18 cellular contexts compared by ENCODE assay signal in the genomic region with DNA sequence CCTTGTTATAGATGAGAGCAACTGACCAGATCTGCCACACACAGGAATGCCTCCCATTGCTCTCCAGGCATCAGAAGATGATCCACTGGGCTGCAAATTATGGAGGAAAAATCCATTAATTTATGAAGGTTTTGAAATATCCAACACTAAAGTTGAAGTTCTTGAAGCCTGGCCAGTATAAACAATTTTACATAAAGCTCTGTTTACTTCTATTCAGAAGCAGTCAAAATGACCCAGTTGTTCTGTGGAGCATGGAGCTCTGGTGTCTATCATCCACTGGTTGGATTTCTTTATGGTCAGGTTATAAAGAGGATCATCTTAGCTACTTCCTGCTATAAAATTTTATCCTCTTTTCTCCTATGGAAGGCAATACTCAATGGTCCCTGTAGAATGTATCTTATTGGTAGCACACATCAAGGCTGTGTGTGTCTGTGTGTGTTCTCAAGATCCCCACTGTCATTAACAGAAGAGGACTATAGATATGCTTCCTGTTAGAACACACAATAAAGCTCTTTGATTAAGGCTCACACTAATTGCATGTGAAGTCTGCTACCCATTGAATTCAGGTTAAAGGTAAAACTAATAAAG.
"Had no signal": no experiment of that assay in that cellular context is flagged by ENCODE, and none has a peak within 500 bp of the region (broad histone marks: within the 10 kb centered on the region; RNA-seq: fewer than 3 reads in every experiment).

No MANE protein-coding gene starts in this region.

- H3K36me3 Mint-ChIP-seq: naive thymus-derived CD8-positive, alpha-beta T cell had no signal

- H3K27me3 ChIP-seq: gastroesophageal sphincter, stomach, transverse colon had no signal

- H3K27ac Mint-ChIP-seq: naive thymus-derived CD8-positive, alpha-beta T cell had no signal

- H3K9me3 ChIP-seq: gastroesophageal sphincter, thoracic aorta, transverse colon had no signal

- H3K9me3 Mint-ChIP-seq: neural crest cell had no signal

- H3K36me3 ChIP-seq: gastroesophageal sphincter, stomach, thoracic aorta, transverse colon had no signal

- DNase-seq: cortex of kidney; dorsolateral prefrontal cortex; effector CD8-positive, alpha-beta T cell; foreskin fibroblast; glutamatergic neuron; left ventricle myocardium superior; naive thymus-derived CD8-positive, alpha-beta T cell; posterior cingulate gyrus; stimulated activated CD4-positive, alpha-beta T cell treated with anti-CD3 and anti-CD28 coated beads, Interleukin-2, amount 100 ng/mL, for 24 hours; stimulated activated naive CD4-positive, alpha-beta T cell; stomach; substantia nigra; transverse colon had no signal

- ATAC-seq: esophagus mucosa; gastroesophageal sphincter; left ventricle myocardium superior; naive thymus-derived CD8-positive, alpha-beta T cell had no signal

- H3K4me1 Mint-ChIP-seq: neural crest cell had no signal

- H3K4me3 Mint-ChIP-seq: naive thymus-derived CD8-positive, alpha-beta T cell; neural crest cell had no signal

- H3K27ac ChIP-seq: dorsolateral prefrontal cortex, gastroesophageal sphincter, stomach, thoracic aorta had no signal

- H3K4me1 ChIP-seq: stomach had no signal

- H3K4me3 ChIP-seq: dorsolateral prefrontal cortex, gastroesophageal sphincter, lung, stomach, thoracic aorta, transverse colon had no signal
